Comparison of ENCODE assay signal across 19 cellular contexts in the genomic region with DNA sequence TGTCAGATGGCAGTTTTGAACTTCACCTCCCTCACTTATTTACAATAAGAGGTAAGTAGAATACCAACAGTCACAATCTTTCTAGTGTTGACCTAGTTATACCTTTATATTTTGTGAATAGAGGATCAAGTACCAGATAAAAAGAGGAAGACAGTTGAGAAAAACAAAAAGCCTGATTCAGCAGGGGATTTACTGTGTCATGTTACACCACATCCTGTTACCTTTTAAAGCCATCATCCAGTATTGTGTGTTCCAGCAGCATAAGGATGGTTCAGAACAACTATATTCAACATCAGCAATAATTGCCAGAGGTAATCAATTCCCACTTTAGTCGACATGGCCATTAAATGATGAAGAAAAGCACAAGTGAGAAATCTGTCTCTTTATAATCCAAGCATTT. TPM values are rescaled to one million over a fixed set of nuclear protein-coding genes. Genes with fewer than 3 reads are reported as not detected.
DNase-seq lines count a peak whose midpoint lies in the region; FAIRE-seq and TF ChIP-seq lines count a peak whose summit lies in the region.
"Had no signal": no experiment of that assay in that cellular context is flagged by ENCODE, and none has a peak within 500 bp of the region (broad histone marks: within the 10 kb centered on the region; RNA-seq: fewer than 3 reads in every experiment).

No MANE protein-coding gene starts in this region.

- H3K9me3 Mint-ChIP-seq in MCF 10A (ENCODE audit: unreplicated experiment) = peaks cover 8% of the 10 kb centered on the region
- H3K9me3 Mint-ChIP-seq: stimulated activated naive B cell treated with anti-CD40 and anti-IgM and Interleukin-4, amounts not matched to agents 10 μg/mL and 1 μg/mL and 100 μg/mL, for 72 hours had no signal

- BruUV-seq in MCF 10A (replicated peaks; lab: Mats Ljungman, UMichigan) = no TSS peak

- no peaks in the 10 kb centered on the region for H3K27me3 Mint-ChIP-seq in MCF 10A (ENCODE audit: insufficient read depth, unreplicated experiment)
- H3K27me3 Mint-ChIP-seq: B cell; memory B cell; stimulated activated naive B cell treated with anti-CD40 and anti-IgM and Interleukin-4, amounts not matched to agents 10 μg/mL and 1 μg/mL and 100 μg/mL, for 72 hours had no signal

- POLR2A ChIA-PET in MCF 10A (lab: Yijun Ruan, JAX) = interaction anchor here (1.0 kb wide), 1 partner anchor 53 kb away, joined by 3 read pairs; no protein-coding TSS in a partner anchor

- CTCF ChIA-PET in MCF 10A (lab: Yijun Ruan, JAX) = no interaction called here

- peaks cover 38% of the 10 kb centered on the region for H3K4me1 Mint-ChIP-seq in MCF 10A (ENCODE audit: insufficient read depth, unreplicated experiment)
- H3K4me1 Mint-ChIP-seq: B cell; memory B cell; stimulated activated naive B cell treated with anti-CD40 and anti-IgM and Interleukin-4, amounts not matched to agents 10 μg/mL and 1 μg/mL and 100 μg/mL, for 72 hours had no signal

- H3K36me3 Mint-ChIP-seq in MCF 10A (ENCODE audit: insufficient read depth, unreplicated experiment) = no peaks in the 10 kb centered on the region
- H3K36me3 Mint-ChIP-seq: memory B cell; stimulated activated naive B cell treated with anti-CD40 and anti-IgM and Interleukin-4, amounts not matched to agents 10 μg/mL and 1 μg/mL and 100 μg/mL, for 72 hours had no signal

- no peak overlapping the region for H3K27ac ChIP-seq in breast epithelium
- H3K27ac ChIP-seq: hepatocyte, RWPE1, VCaP had no signal

- H3K4me1 ChIP-seq in breast epithelium = no peaks in the 10 kb centered on the region

- H3K27ac Mint-ChIP-seq in MCF 10A (ENCODE audit: low read depth, unreplicated experiment) = peak overlapping the region; percentile 25
- H3K27ac Mint-ChIP-seq: B cell; memory B cell; progenitor cell of endocrine pancreas; stimulated activated naive B cell treated with anti-CD40 and anti-IgM and Interleukin-4, amounts not matched to agents 10 μg/mL and 1 μg/mL and 100 μg/mL, for 72 hours had no signal

- no peak for DNase-seq in MCF 10A (ENCODE audit: unreplicated experiment)
- no peak for DNase-seq in breast epithelium (ENCODE audit: low spot score in 2 of 2)
- DNase-seq in NCI-H1436 treated with DMSO at 0.1 percent for 48 hours (lab: John Stamatoyannopoulos, UW) = peak; percentile 31
- DNase-seq in bronchial epithelial cell (ENCODE audit: low read depth) = peak; percentile 77
- DNase-seq in foreskin melanocyte = no peak
- no peak for DNase-seq in germinal center (ENCODE audit: low spot score)
- no peak for DNase-seq in activated effector memory CD4-positive, alpha-beta T cell treated with Interleukin-2 at 50 U/mL for 16 hours
- no peak for DNase-seq in islet precursor cell
- DNase-seq: GF-D8; NCI-H1930; stimulated activated CD4-positive, alpha-beta T cell treated with anti-CD3 and anti-CD28 coated beads, Interleukin-2, amount 100 ng/mL, for 24 hours; stimulated activated naive B cell treated with anti-CD40 and anti-IgM and Interleukin-4, amounts not matched to agents 10 μg/mL and 1 μg/mL and 100 μg/mL, for 72 hours had no signal

- intact Hi-C loops in MCF 10A (cut with micrococcal nuclease) (no loop called here), breast epithelium (cut with DNase I; ENCODE audit: low total_unique reads) (no loop called here)

- TF ChIP-seq POLR2A in breast epithelium (IDR thresholded peaks at IDR 0.05) = no peak

- peak; percentile 13 for FAIRE-seq in bronchial epithelial cell (lab: Jason Lieb, UNC)
- FAIRE-seq: astrocyte had no signal

- no peak overlapping the region for H3K4me3 Mint-ChIP-seq in MCF 10A (ENCODE audit: unreplicated experiment)
- H3K4me3 Mint-ChIP-seq: B cell; memory B cell; stimulated activated naive B cell treated with anti-CD40 and anti-IgM and Interleukin-4, amounts not matched to agents 10 μg/mL and 1 μg/mL and 100 μg/mL, for 72 hours had no signal

- H3K4me3 ChIP-seq in breast epithelium = no peak overlapping the region
- no peak overlapping the region for H3K4me3 ChIP-seq in bronchial epithelial cell (ENCODE audit: low read depth, low read length)
- H3K4me3 ChIP-seq: hepatocyte had no signal

- H3K9me3 ChIP-seq in breast epithelium = no peaks in the 10 kb centered on the region

- H3K36me3 ChIP-seq in breast epithelium = no peaks in the 10 kb centered on the region
- no peaks in the 10 kb centered on the region for H3K36me3 ChIP-seq in bronchial epithelial cell (ENCODE audit: control insufficient read depth, insufficient read depth, low read length)

- TF ChIP-seq CTCF in MCF 10A (IDR thresholded peaks at IDR 0.05; ENCODE audit: unreplicated experiment) = no peak
- TF ChIP-seq CTCF in breast epithelium (IDR thresholded peaks at IDR 0.05) = no peak
- TF ChIP-seq CTCF in bronchial epithelial cell (IDR thresholded peaks at IDR 0.05; ENCODE audit: insufficient read depth, low read length, severe bottlenecking) = no peak

- H3K27me3 ChIP-seq in breast epithelium = no peaks in the 10 kb centered on the region
- H3K27me3 ChIP-seq in bronchial epithelial cell (ENCODE audit: control insufficient read depth, insufficient read depth, low read length) = no peaks in the 10 kb centered on the region
- H3K27me3 ChIP-seq: hepatocyte had no signal

RNA-seq across cellular contexts. Expression of a gene that starts 21.3 kb away (rescaled TPM):
- total RNA-seq in MCF 10A (2022) = not detected in 2 replicates
- total RNA-seq in breast epithelium = 1 to 10 TPM in 2 of 3 donors, not detected in 1; 2.2 to 2.9 TPM
- total RNA-seq in bronchial epithelial cell = 0.26 TPM in 1 of 2 replicates, not detected in the other
- total RNA-seq: B cell had no signal

RNA-seq across cellular contexts. Expression of a gene that starts 38.0 kb away (rescaled TPM):
- total RNA-seq in MCF 10A (2022) = not detected in 2 replicates
- total RNA-seq in breast epithelium = not detected
- 1.6 TPM in 1 of 2 replicates, not detected in the other for total RNA-seq in bronchial epithelial cell
- total RNA-seq: astrocyte, B cell, hepatocyte, progenitor cell of endocrine pancreas had no signal

RNA-seq across cellular contexts. Expression of a gene that starts 54.0 kb away (rescaled TPM):
- total RNA-seq in MCF 10A (2022) = 35.0 and 49.3 TPM in 2 replicates
- total RNA-seq in breast epithelium = 10 to 100 TPM in 2 of 3 donors, under 1 TPM in 1; 0.80 to 31.3 (median 17.7) TPM
- 4.2 and 5.2 TPM in 2 replicates for total RNA-seq in bronchial epithelial cell
- total RNA-seq: B cell had no signal

Comparison
In these comparisons a context has a peak if more than half of its experiments do, and no peak if none do; other contexts are left out.
1. DNase-seq: peak in NCI-H1436 treated with DMSO at 0.1 percent for 48 hours (single experiment) and bronchial epithelial cell (single experiment); none in MCF 10A (single experiment), breast epithelium (0 of 2), foreskin melanocyte (single experiment), germinal center (single experiment), activated effector memory CD4-positive, alpha-beta T cell treated with Interleukin-2 at 50 U/mL for 16 hours (single experiment) and islet precursor cell (single experiment).